In genomic region chr10:78332699-78333098, GRCh38 we compare ENCODE assay signal across 12 cellular contexts.
A peak's percentile ranks its signal among the peaks of the same experiment; 100 is the strongest.
DNase-seq lines count a peak whose midpoint lies in the region; ATAC-seq and TF ChIP-seq lines count a peak whose summit lies in the region.
"Had no signal": no experiment of that assay in that cellular context is flagged by ENCODE, and none has a peak within 500 bp of the region (broad histone marks: within the 10 kb centered on the region; RNA-seq: fewer than 3 reads in every experiment).

No MANE protein-coding gene starts in this region.

- H3K27ac ChIP-seq in coronary artery (peak overlapping the region in 1 of 2 donors; percentile 83), stomach smooth muscle (ENCODE audit: low read length) (peak overlapping the region; percentile 93), left lung (no peak overlapping the region)

- H3K4me3 ChIP-seq in H7 (ENCODE audit: insufficient read depth, low read depth, low read length) (no peak overlapping the region), coronary artery (no peak overlapping the region), stomach smooth muscle (ENCODE audit: low read length in 2 of 2) (no peak overlapping the region), foreskin fibroblast (ENCODE audit: low read depth in 1 of 2, low read length in 2 of 2) (no peak overlapping the region), left lung (no peak overlapping the region)

- peaks cover 13% of the 10 kb centered on the region for H3K9me3 Mint-ChIP-seq in nephron

- H3K4me1 ChIP-seq in stomach smooth muscle (ENCODE audit: control insufficient read depth, insufficient read depth, low read length) (peaks cover 52% of the 10 kb centered on the region), left lung (no peaks in the 10 kb centered on the region)

- TF ChIP-seq CTCF in coronary artery (IDR thresholded peaks at IDR 0.05) (no peak), nephron (IDR thresholded peaks at IDR 0.05; ENCODE audit: unreplicated experiment in 3 of 3) (no peak), foreskin fibroblast (IDR thresholded peaks at IDR 0.05; ENCODE audit: low read depth, low read length) (no peak), left lung (IDR thresholded peaks at IDR 0.05) (no peak)

- H3K27me3 Mint-ChIP-seq in nephron (ENCODE audit: low read depth) = peaks cover 13% of the 10 kb centered on the region

- peaks cover 22% of the 10 kb centered on the region for H3K4me1 Mint-ChIP-seq in nephron

- H3K36me3 ChIP-seq in H7 (replicated peaks; ENCODE audit: control insufficient read depth, insufficient read depth, low read length) = no peaks in the 10 kb centered on the region
- H3K36me3 ChIP-seq in stomach smooth muscle (ENCODE audit: control insufficient read depth in 2 of 2, insufficient read depth in 2 of 2, low read length in 2 of 2) = no peaks in the 10 kb centered on the region
- no peaks in the 10 kb centered on the region for H3K36me3 ChIP-seq in left lung

- H3K9me3 ChIP-seq in stomach smooth muscle (ENCODE audit: control insufficient read depth in 2 of 2, low read length in 2 of 2) = no peaks in the 10 kb centered on the region
- H3K9me3 ChIP-seq in left lung = peaks cover 0 to 1% of the 10 kb centered on the region in 2 donors

- peaks cover 6% of the 10 kb centered on the region for H3K36me3 Mint-ChIP-seq in nephron (ENCODE audit: low read depth)

- ATAC-seq in SK-N-SH treated with all-trans-retinoic acid at 6 μM for 48 hours (no peak), left lung (no peak), left cardiac atrium (no peak)

- intact Hi-C loops in left lung (cut with DNase I) (no loop called here), left cardiac atrium (cut with DNase I) (no loop called here)

- H3K27me3 ChIP-seq in H7 (ENCODE audit: control insufficient read depth, insufficient read depth, low read length) (no peaks in the 10 kb centered on the region), stomach smooth muscle (ENCODE audit: control insufficient read depth in 1 of 2, insufficient read depth in 2 of 2, low read length in 2 of 2) (no peaks in the 10 kb centered on the region), left lung (no peaks in the 10 kb centered on the region)

- H3K9ac ChIP-seq in stomach smooth muscle (ENCODE audit: low read length in 2 of 2) = peak overlapping the region in 1 of 2 donors; percentile 38

- peak overlapping the region in 2 of 3 experiments; percentile 39 to 61 for H3K27ac Mint-ChIP-seq in nephron

- no peak overlapping the region for H3K4me3 Mint-ChIP-seq in nephron

- DNase-seq in H7 (peak; percentile 3), coronary artery (ENCODE audit: low spot score) (peak; percentile 41), foreskin fibroblast (no peak), left lung (no peak), left cardiac atrium (no peak)
- DNase-seq: EL, KG1, NCI-H1092, NCI-H1694 had no signal

TF ChIP-seq in SK-N-SH treated with all-trans-retinoic acid at 6 μM for 48 hours, 23 proteins besides CTCF, POLR2A, EP300 and RAD21:
- TF ChIP-seq PPARA (CRISPR knock-in tag; IDR thresholded peaks at IDR 0.05; ENCODE audit: borderline replicate concordance) (no peak), BACH2 (CRISPR knock-in tag; IDR thresholded peaks at IDR 0.05; ENCODE audit: borderline replicate concordance) (no peak), ZFP3 (CRISPR knock-in tag; IDR thresholded peaks at IDR 0.05) (no peak), ZNF8 (CRISPR knock-in tag; IDR thresholded peaks at IDR 0.05) (no peak)
- TF ChIP-seq, protein P1, sequence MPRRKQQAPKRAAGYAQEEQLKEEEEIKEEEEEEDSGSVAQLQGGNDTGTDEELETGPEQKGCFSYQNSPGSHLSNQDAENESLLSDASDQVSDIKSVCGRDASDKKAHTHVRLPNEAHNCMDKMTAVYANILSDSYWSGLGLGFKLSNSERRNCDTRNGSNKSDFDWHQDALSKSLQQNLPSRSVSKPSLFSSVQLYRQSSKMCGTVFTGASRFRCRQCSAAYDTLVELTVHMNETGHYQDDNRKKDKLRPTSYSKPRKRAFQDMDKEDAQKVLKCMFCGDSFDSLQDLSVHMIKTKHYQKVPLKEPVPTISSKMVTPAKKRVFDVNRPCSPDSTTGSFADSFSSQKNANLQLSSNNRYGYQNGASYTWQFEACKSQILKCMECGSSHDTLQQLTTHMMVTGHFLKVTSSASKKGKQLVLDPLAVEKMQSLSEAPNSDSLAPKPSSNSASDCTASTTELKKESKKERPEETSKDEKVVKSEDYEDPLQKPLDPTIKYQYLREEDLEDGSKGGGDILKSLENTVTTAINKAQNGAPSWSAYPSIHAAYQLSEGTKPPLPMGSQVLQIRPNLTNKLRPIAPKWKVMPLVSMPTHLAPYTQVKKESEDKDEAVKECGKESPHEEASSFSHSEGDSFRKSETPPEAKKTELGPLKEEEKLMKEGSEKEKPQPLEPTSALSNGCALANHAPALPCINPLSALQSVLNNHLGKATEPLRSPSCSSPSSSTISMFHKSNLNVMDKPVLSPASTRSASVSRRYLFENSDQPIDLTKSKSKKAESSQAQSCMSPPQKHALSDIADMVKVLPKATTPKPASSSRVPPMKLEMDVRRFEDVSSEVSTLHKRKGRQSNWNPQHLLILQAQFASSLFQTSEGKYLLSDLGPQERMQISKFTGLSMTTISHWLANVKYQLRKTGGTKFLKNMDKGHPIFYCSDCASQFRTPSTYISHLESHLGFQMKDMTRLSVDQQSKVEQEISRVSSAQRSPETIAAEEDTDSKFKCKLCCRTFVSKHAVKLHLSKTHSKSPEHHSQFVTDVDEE (CRISPR knock-in tag; IDR thresholded peaks at IDR 0.05) = no peak

Comparison
In these comparisons a context has a peak if more than half of its experiments do, and no peak if none do; other contexts are left out.
1. DNase-seq: peak in H7 (single experiment) and coronary artery (single experiment); none in foreskin fibroblast (0 of 2), left lung (0 of 2) and left cardiac atrium (single experiment).